In genomic region chr1:113662097-113662496, GRCh38 we compare ENCODE assay signal across 29 cellular contexts.
"Had no signal": no experiment of that assay in that cellular context is flagged by ENCODE, and none has a peak within 500 bp of the region (broad histone marks: within the 10 kb centered on the region; RNA-seq: fewer than 3 reads in every experiment).

No MANE protein-coding gene starts in this region.

- H3K27me3 ChIP-seq: brain microvascular endothelial cell, cardiac muscle cell had no signal

- H3K27ac ChIP-seq: brain microvascular endothelial cell, cardiac muscle cell had no signal

- H3K36me3 ChIP-seq: brain microvascular endothelial cell, cardiac muscle cell had no signal

- H3K4me3 ChIP-seq: cardiac muscle cell, K562 had no signal

- H3K27ac Mint-ChIP-seq: activated B cell treated with CpG ODN at 0.5 μM for 24 hours; activated CD4-positive, alpha-beta T cell treated with anti-CD3 and anti-CD28 coated beads, Interleukin-2, amount 10 ng/mL, durations not matched to agents 24 days and 14 days; activated CD8-positive, alpha-beta memory T cell treated with anti-CD3 and anti-CD28 coated beads, Interleukin-2, amount 10 ng/mL, durations not matched to agents 7 days and 5 days; activated naive CD8-positive, alpha-beta T cell; activated T-cell treated with anti-CD3 and anti-CD28 coated beads, Interleukin-2, amount 50 U/mL, for 24 hours; activated T-helper 1 cell treated with anti-CD3 and anti-CD28 coated beads, Interleukin-12 subunit alpha, Interleukin-12 subunit beta, Interleukin-2, Interleukin-4 antibody, amounts not matched to agents 30 ng/mL and 10 ng/mL and 1 ng/mL, durations not matched to agents 14 hours and 24 hours and 36 hours; T-cell had no signal

- DNase-seq: activated B cell treated with CpG ODN at 0.5 μM for 24 hours; activated CD4-positive, alpha-beta T cell treated with anti-CD3 and anti-CD28 coated beads for 1 hour; activated CD4-positive, alpha-beta T cell treated with anti-CD3 and anti-CD28 coated beads, Interleukin-2, amount 10 ng/mL, durations not matched to agents 24 days and 14 days; activated CD4-positive, alpha-beta T cell treated with anti-CD3 and anti-CD28 coated beads, Interleukin-2, amount 50 U/mL, for 48 hours; activated CD8-positive, alpha-beta memory T cell treated with anti-CD3 and anti-CD28 coated beads, Interleukin-2, amount 10 ng/mL, durations not matched to agents 7 days and 5 days; activated effector memory CD4-positive, alpha-beta T cell treated with Interleukin-2 at 50 U/mL for 16 hours; activated naive CD4-positive, alpha-beta T cell; activated T-cell treated with anti-CD3 and anti-CD28 coated beads, Interleukin-2, amount 50 U/mL, for 24 hours; amygdala; brain microvascular endothelial cell; cerebellar nuclear complex; Karpas-422; NCI-H1048; NCI-H146; NCI-H187 treated with DMSO at 0.1 percent for 48 hours; NCI-H2081 treated with DMSO at 0.1 percent for 48 hours; NCI-H2227 treated with DMSO at 0.1 percent for 48 hours; NCI-H446 treated with DMSO at 0.1 percent for 48 hours; NCI-H524 treated with DMSO at 0.1 percent for 48 hours; NCI-H748 treated with DMSO at 0.1 percent for 48 hours; OCI-M1; SHP77 treated with DMSO at 0.1 percent for 48 hours; T-cell; T-helper 2 cell; T1000 had no signal

- H3K4me1 Mint-ChIP-seq: activated B cell treated with CpG ODN at 0.5 μM for 24 hours; activated CD4-positive, alpha-beta T cell treated with anti-CD3 and anti-CD28 coated beads, Interleukin-2, amount 10 ng/mL, durations not matched to agents 24 days and 14 days; activated CD8-positive, alpha-beta memory T cell treated with anti-CD3 and anti-CD28 coated beads, Interleukin-2, amount 10 ng/mL, durations not matched to agents 7 days and 5 days; T-cell had no signal

- H3K9me3 Mint-ChIP-seq: activated B cell treated with CpG ODN at 0.5 μM for 24 hours; activated CD4-positive, alpha-beta T cell treated with anti-CD3 and anti-CD28 coated beads, Interleukin-2, amount 10 ng/mL, durations not matched to agents 24 days and 14 days; activated T-cell treated with anti-CD3 and anti-CD28 coated beads, Interleukin-2, amount 50 U/mL, for 24 hours; activated T-helper 1 cell treated with anti-CD3 and anti-CD28 coated beads, Interleukin-12 subunit alpha, Interleukin-12 subunit beta, Interleukin-2, Interleukin-4 antibody, amounts not matched to agents 30 ng/mL and 10 ng/mL and 1 ng/mL, durations not matched to agents 14 hours and 24 hours and 36 hours; T-cell had no signal

- H3K27me3 Mint-ChIP-seq: activated B cell treated with CpG ODN at 0.5 μM for 24 hours; activated CD4-positive, alpha-beta T cell treated with anti-CD3 and anti-CD28 coated beads, Interleukin-2, amount 10 ng/mL, durations not matched to agents 24 days and 14 days; activated CD8-positive, alpha-beta memory T cell treated with anti-CD3 and anti-CD28 coated beads, Interleukin-2, amount 10 ng/mL, durations not matched to agents 7 days and 5 days; activated naive CD8-positive, alpha-beta T cell; activated T-cell treated with anti-CD3 and anti-CD28 coated beads, Interleukin-2, amount 50 U/mL, for 24 hours; T-cell had no signal

- H3K36me3 Mint-ChIP-seq: activated CD8-positive, alpha-beta memory T cell treated with anti-CD3 and anti-CD28 coated beads, Interleukin-2, amount 10 ng/mL, durations not matched to agents 7 days and 5 days had no signal

- H3K4me3 Mint-ChIP-seq: activated B cell treated with CpG ODN at 0.5 μM for 24 hours; activated CD4-positive, alpha-beta T cell treated with anti-CD3 and anti-CD28 coated beads, Interleukin-2, amount 10 ng/mL, durations not matched to agents 24 days and 14 days; activated CD8-positive, alpha-beta memory T cell treated with anti-CD3 and anti-CD28 coated beads, Interleukin-2, amount 10 ng/mL, durations not matched to agents 7 days and 5 days; activated naive CD8-positive, alpha-beta T cell; activated T-cell treated with anti-CD3 and anti-CD28 coated beads, Interleukin-2, amount 50 U/mL, for 24 hours; activated T-helper 1 cell treated with anti-CD3 and anti-CD28 coated beads, Interleukin-12 subunit alpha, Interleukin-12 subunit beta, Interleukin-2, Interleukin-4 antibody, amounts not matched to agents 30 ng/mL and 10 ng/mL and 1 ng/mL, durations not matched to agents 14 hours and 24 hours and 36 hours; T-cell had no signal

- ATAC-seq: activated CD8-positive, alpha-beta memory T cell treated with anti-CD3 and anti-CD28 coated beads, Interleukin-2, amount 10 ng/mL, durations not matched to agents 7 days and 5 days; K562; T-cell had no signal
